In genomic region chr7:48084727-48085432, GRCh38 we compare ENCODE assay signal across 8 cellular contexts. TPM values are rescaled to one million over a fixed set of nuclear protein-coding genes. Genes with fewer than 3 reads are reported as not detected.
DNase-seq lines count a peak whose midpoint lies in the region; ATAC-seq and TF ChIP-seq lines count a peak whose summit lies in the region.

No MANE protein-coding gene starts in this region.

- H3K4me1 Mint-ChIP-seq in T-helper 2 cell treated with Interferon-gamma antibody and Interleukin-4, amounts not matched to agents 5 μg/mL and 100 μg/mL, for 36 hours (ENCODE audit: low read depth): peaks cover 52% of the 10 kb centered on the region
- peaks cover 32% of the 10 kb centered on the region for H3K4me1 Mint-ChIP-seq in endothelial cell (ENCODE audit: unreplicated experiment)

- H3K27ac Mint-ChIP-seq in T-helper 2 cell treated with Interferon-gamma antibody and Interleukin-4, amounts not matched to agents 5 μg/mL and 100 μg/mL, for 36 hours: peak overlapping the region; percentile 82
- H3K27ac Mint-ChIP-seq in endothelial cell (ENCODE audit: unreplicated experiment): no peak overlapping the region

- H3K36me3 Mint-ChIP-seq in T-helper 2 cell treated with Interferon-gamma antibody and Interleukin-4, amounts not matched to agents 5 μg/mL and 100 μg/mL, for 36 hours (ENCODE audit: low read depth): peaks cover 7% of the 10 kb centered on the region
- H3K36me3 Mint-ChIP-seq in endothelial cell (ENCODE audit: low read depth, unreplicated experiment): no peaks in the 10 kb centered on the region

- H3K36me3 ChIP-seq in BJ (ENCODE audit: control insufficient read depth, insufficient read depth, low read length): no peaks in the 10 kb centered on the region
- H3K36me3 ChIP-seq in body of pancreas (replicated peaks in 1 of 2; ENCODE audit: insufficient read depth in 1 of 2, low read depth in 2 of 2): no peaks in the 10 kb centered on the region

- H3K4me3 ChIP-seq in BJ (ENCODE audit: low read depth, low read length): no peak overlapping the region
- no peak overlapping the region for H3K4me3 ChIP-seq in body of pancreas

- H3K9me3 ChIP-seq in body of pancreas: no peaks in the 10 kb centered on the region

- POLR2A ChIA-PET in BJ (lab: Charles Lee): no interaction called here

- no peak for TF ChIP-seq POLR2A in body of pancreas (IDR thresholded peaks at IDR 0.05)

- intact Hi-C loops in body of pancreas (cut with DNase I): no loop called here

- peak overlapping the region; percentile 73 for H3K4me3 Mint-ChIP-seq in T-helper 2 cell treated with Interferon-gamma antibody and Interleukin-4, amounts not matched to agents 5 μg/mL and 100 μg/mL, for 36 hours
- H3K4me3 Mint-ChIP-seq in endothelial cell (ENCODE audit: unreplicated experiment): no peak overlapping the region

- peaks cover 12% of the 10 kb centered on the region for H3K4me1 ChIP-seq in body of pancreas

- CTCF ChIA-PET in BJ (lab: Yijun Ruan, JAX): interaction anchor here (1.0 to 1.4 kb wide), 5 partner anchors 25 to 139 kb away, joined by 3 to 5 read pairs (median 3); partner anchors contain the start of gene C7orf57

- peak overlapping the region in 2 of 4 donors; percentile 35 to 36 for H3K27ac ChIP-seq in body of pancreas

- WGBS in body of pancreas, 2 donors: 68 to 73% methylated on average over 9 of the region's 9 CpGs

- no peaks in the 10 kb centered on the region for H3K9me3 Mint-ChIP-seq in T-helper 2 cell treated with Interferon-gamma antibody and Interleukin-4, amounts not matched to agents 5 μg/mL and 100 μg/mL, for 36 hours
- H3K9me3 Mint-ChIP-seq in endothelial cell (ENCODE audit: unreplicated experiment): no peaks in the 10 kb centered on the region

- H3K27me3 ChIP-seq in BJ (ENCODE audit: control insufficient read depth, insufficient read depth, low read length) (no peaks in the 10 kb centered on the region), body of pancreas (no peaks in the 10 kb centered on the region)

- no peaks in the 10 kb centered on the region for H3K27me3 Mint-ChIP-seq in T-helper 2 cell treated with Interferon-gamma antibody and Interleukin-4, amounts not matched to agents 5 μg/mL and 100 μg/mL, for 36 hours (ENCODE audit: low read depth)
- H3K27me3 Mint-ChIP-seq in endothelial cell (ENCODE audit: unreplicated experiment): peaks cover 2% of the 10 kb centered on the region

- ATAC-seq in GM19467 (IDR thresholded peaks at IDR 0.05; ENCODE audit: unreplicated experiment) (peak; percentile 47), HG03565 (IDR thresholded peaks at IDR 0.05; ENCODE audit: unreplicated experiment) (peak; percentile 74), body of pancreas (no peak)

- DNase-seq in BJ (ENCODE audit: low read depth) (peak; percentile 95), body of pancreas (peak in 3 of 4 donors; percentile 44 to 75 (median 75)), lung microvascular endothelial cell (ENCODE audit: low read depth in 2 of 2) (peak; percentile 56 to 97), endothelial cell (ENCODE audit: low spot score) (no peak)
- peak; percentile 88 for DNase-seq in T-helper 2 cell treated with Interferon-gamma antibody and Interleukin-4, amounts not matched to agents 5 μg/mL and 100 μg/mL, for 36 hours (ENCODE audit: low spot score)
- peak; percentile 55 to 81 for DNase-seq in stimulated activated CD8-positive, alpha-beta memory T cell treated with anti-CD3 and anti-CD28 coated beads, Interleukin-7, amount 100 ng/mL, for 48 hours (ENCODE audit: extremely low read depth in 1 of 2, low read depth in 1 of 2)

- no peak for TF ChIP-seq CTCF in BJ (IDR thresholded peaks at IDR 0.05; ENCODE audit: insufficient read depth, low read depth, low read length)
- peak in 1 of 7 experiments; percentile 5 for TF ChIP-seq CTCF in body of pancreas (IDR thresholded peaks at IDR 0.05)
- TF ChIP-seq CTCF in endothelial cell (IDR thresholded peaks at IDR 0.05; ENCODE audit: unreplicated experiment): no peak

RNA-seq across cellular contexts. Expression of gene UPP1, which starts 4.2 kb away (rescaled TPM):
- polyA plus RNA-seq in BJ (2011; rRNA removed): 19.2 and 25.1 TPM in 2 replicates
- polyA minus RNA-seq in BJ (2011; rRNA and poly(A)+ RNA removed): 5.2 and 7.4 TPM in 2 replicates
- total RNA-seq in body of pancreas (1 to 10 TPM; 7.3 to 9.9 TPM), lung microvascular endothelial cell (7.9 and 8.1 TPM in 2 replicates), endothelial cell (ENCODE audit: unreplicated experiment) (77.4 TPM)

RNA-seq across cellular contexts. Expression of gene C7orf57, which starts 49.5 kb away (rescaled TPM):
- polyA plus RNA-seq in BJ (2011; rRNA removed): 0.07 TPM in 2 replicates
- polyA minus RNA-seq in BJ (2011; rRNA and poly(A)+ RNA removed): not detected in 2 replicates
- total RNA-seq in body of pancreas (under 1 TPM in 1 of 2 donors, not detected in 1; 0.26 TPM), lung microvascular endothelial cell (not detected in 2 replicates), endothelial cell (ENCODE audit: unreplicated experiment) (not detected)

RNA-seq across cellular contexts. Expression of gene SUN3, which starts 56.0 kb away (rescaled TPM):
- not detected in 2 replicates for polyA plus RNA-seq in BJ (2011; rRNA removed)
- not detected in 2 replicates for polyA minus RNA-seq in BJ (2011; rRNA and poly(A)+ RNA removed)
- not detected for total RNA-seq in body of pancreas
- total RNA-seq in lung microvascular endothelial cell: not detected in 2 replicates
- total RNA-seq in endothelial cell (ENCODE audit: unreplicated experiment): not detected
